14 cellular contexts compared by ENCODE assay signal in the genomic region with DNA sequence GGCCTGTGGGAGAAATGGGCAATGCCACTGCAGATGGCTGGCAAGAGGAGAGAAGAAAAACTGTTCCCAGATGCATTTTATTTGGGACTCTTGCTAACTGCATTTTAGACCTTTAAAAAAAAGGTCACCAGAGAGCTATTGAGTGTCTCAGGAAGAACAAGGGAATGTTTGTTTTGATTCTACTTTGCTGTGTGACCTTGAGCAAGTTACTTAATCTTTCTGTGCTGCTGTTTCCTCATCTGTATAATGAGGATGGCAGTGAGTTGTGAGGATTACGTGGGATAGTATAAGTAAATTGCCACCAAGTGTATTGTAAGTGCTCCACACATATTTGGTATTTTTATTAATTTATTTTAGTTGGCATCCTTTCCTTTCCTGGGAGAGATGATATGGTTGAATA.
"Had no signal": no experiment of that assay in that cellular context is flagged by ENCODE, and none has a peak within 500 bp of the region (broad histone marks: within the 10 kb centered on the region; RNA-seq: fewer than 3 reads in every experiment).

No MANE protein-coding gene starts in this region.

- H3K9me3 ChIP-seq: SJCRH30 had no signal

- H3K27ac ChIP-seq: KMS-11, SJCRH30 had no signal

- H3K36me3 ChIP-seq: SJCRH30 had no signal

- ATAC-seq: SK-N-SH treated with all-trans-retinoic acid at 6 μM for 48 hours had no signal

- H3K4me3 ChIP-seq: SJCRH30 had no signal

- DNase-seq: Kasumi-1, MM.1S, NCI-H1436, NCI-H2029, NCI-H226, NCI-H510A, NCI-H524 treated with DMSO at 0.1 percent for 48 hours, NCI-H774, Right ventricle myocardium superior, RPMI8226, SJCRH30, T-helper 1 cell had no signal

- H3K9ac ChIP-seq: KMS-11 had no signal

- H3K4me2 ChIP-seq: KMS-11 had no signal

- H3K4me1 ChIP-seq: SJCRH30 had no signal
